ENCODE assay signal across 8 cellular contexts in the genomic region with DNA sequence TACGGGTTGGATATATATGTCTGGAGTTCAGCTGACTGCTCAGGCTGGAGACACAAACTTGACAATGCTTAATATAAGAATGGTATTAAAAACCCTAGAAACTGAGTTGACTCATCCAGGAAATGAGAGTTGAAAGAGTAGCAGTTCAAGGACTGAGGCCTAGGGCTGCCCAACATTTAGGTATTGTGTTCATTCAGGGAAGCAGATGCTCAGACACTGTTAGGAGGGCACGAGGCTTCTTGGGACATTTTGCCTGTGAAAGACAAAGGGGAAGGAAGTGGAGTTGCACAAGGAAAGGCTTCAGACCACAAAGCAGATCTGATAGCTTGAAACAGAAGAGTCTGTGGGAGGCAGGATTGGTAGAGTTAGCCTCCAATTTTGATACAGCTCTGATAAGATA. TPM values are rescaled to one million over a fixed set of nuclear protein-coding genes. Genes with fewer than 3 reads are reported as not detected.
DNase-seq lines count a peak whose midpoint lies in the region; ATAC-seq and TF ChIP-seq lines count a peak whose summit lies in the region.

No MANE protein-coding gene starts in this region.

- TF ChIP-seq CTCF in esophagus squamous epithelium (IDR thresholded peaks at IDR 0.05), result no peak

- peaks cover 0 to 5% (median 0%) of the 10 kb centered on the region in 3 donors for H3K4me1 ChIP-seq in esophagus squamous epithelium

- peak; percentile 93 for ATAC-seq in GM21515 (IDR thresholded peaks at IDR 0.05; ENCODE audit: unreplicated experiment)

- no peaks in the 10 kb centered on the region for H3K36me3 ChIP-seq in esophagus squamous epithelium

- no peaks in the 10 kb centered on the region for H3K27me3 ChIP-seq in esophagus squamous epithelium

- TF ChIP-seq POLR2A in esophagus squamous epithelium (IDR thresholded peaks at IDR 0.05), result no peak

- 49 to 52% methylated on average over 2 of the region's 2 CpGs for WGBS in esophagus squamous epithelium, 2 donors

- peak overlapping the region in 3 of 4 donors; percentile 7 to 17 (median 9) for H3K27ac ChIP-seq in esophagus squamous epithelium

- H3K9me3 ChIP-seq in esophagus squamous epithelium, result no peaks in the 10 kb centered on the region

- no peak overlapping the region for H3K4me3 ChIP-seq in Jurkat, Clone E6-1 (ENCODE audit: low read length)
- H3K4me3 ChIP-seq in esophagus squamous epithelium, result no peak overlapping the region

- intact Hi-C loops in esophagus squamous epithelium (cut with DNase I), result no loop called here

- DNase-seq in GF-D8 (lab: John Stamatoyannopoulos, UW) (peak; percentile 95), esophagus squamous epithelium (lab: John Stamatoyannopoulos, UW) (no peak), iPS-NIHi7 (ENCODE audit: extremely low spot score) (no peak), retina (no peak), NCI-H1694 (lab: John Stamatoyannopoulos, UW) (no peak)
- DNase-seq in Jurkat, Clone E6-1 (ENCODE audit: low read depth, low spot score), result peak; percentile 61
- DNase-seq in NK-92 treated with Interleukin-12 subunit alpha and Interleukin-12 subunit beta, amount 100 ng/mL, for 24 hours (lab: John Stamatoyannopoulos, UW), result no peak

RNA-seq across cellular contexts. Expression of gene HS3ST1, which starts 52.0 kb away (rescaled TPM):
- polyA plus RNA-seq in Jurkat, Clone E6-1 (2012; ENCODE audit: insufficient read depth, insufficient read length), result not detected
- 10 to 100 TPM in 2 of 4 donors, 1 to 10 TPM in 2; 4.8 to 27.0 (median 9.6) TPM for total RNA-seq in esophagus squamous epithelium

Comparison
In these comparisons a context has a peak if more than half of its experiments do, and no peak if none do; other contexts are left out.
1. DNase-seq: peak in GF-D8 (single experiment) and Jurkat, Clone E6-1 (single experiment); none in esophagus squamous epithelium (single experiment), NK-92 treated with Interleukin-12 subunit alpha and Interleukin-12 subunit beta, amount 100 ng/mL, for 24 hours (single experiment), iPS-NIHi7 (single experiment), retina (single experiment) and NCI-H1694 (single experiment).